In the genomic region with DNA sequence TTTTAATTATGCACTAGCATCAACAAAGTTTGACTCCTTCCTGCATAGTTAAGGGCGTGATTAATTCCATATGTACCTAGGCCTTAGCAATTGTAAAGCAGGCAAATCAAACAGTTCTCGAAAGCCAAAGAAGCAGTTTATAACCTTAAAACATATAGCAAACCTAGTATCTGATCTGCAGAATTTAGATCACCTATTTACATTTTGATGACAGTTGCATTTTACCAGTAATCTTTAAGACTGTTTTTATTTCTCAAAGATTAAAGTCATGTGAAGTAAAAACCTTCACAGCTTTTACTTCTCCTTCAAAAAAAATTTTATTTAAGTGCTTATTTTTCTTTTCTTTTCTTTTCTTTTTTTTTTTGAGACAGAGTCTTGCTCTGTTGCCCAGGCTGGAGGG, we compare ENCODE assay signal across 28 cellular contexts.
"Had no signal": no experiment of that assay in that cellular context is flagged by ENCODE, and none has a peak within 500 bp of the region (broad histone marks: within the 10 kb centered on the region; RNA-seq: fewer than 3 reads in every experiment).

No MANE protein-coding gene starts in this region.

- DNase-seq: colonic mucosa; cortex of kidney; dermis blood vessel endothelial cell; dorsolateral prefrontal cortex; effector CD4-positive, alpha-beta T cell; effector CD8-positive, alpha-beta T cell; effector memory CD4-positive, alpha-beta T cell; effector memory CD8-positive, alpha-beta T cell; endodermal cell; erythroblast; esophagus squamous epithelium; foreskin fibroblast; foreskin keratinocyte; foreskin melanocyte; gastrocnemius medialis; glutamatergic neuron; head of caudate nucleus; heart left ventricle; heart right ventricle had no signal

- FAIRE-seq: endometrium, endothelial cell of umbilical vein, frontal cortex had no signal

- H3K4me3 ChIP-seq: colonic mucosa, coronary artery, esophagus muscularis mucosa, esophagus squamous epithelium, gastrocnemius medialis, gastroesophageal sphincter, heart left ventricle, heart right ventricle, hepatocyte had no signal

- ATAC-seq: effector memory CD8-positive, alpha-beta T cell; esophagus mucosa; foreskin keratinocyte; gastrocnemius medialis; gastroesophageal sphincter; heart left ventricle; heart right ventricle had no signal

- H3K27ac ChIP-seq: colonic mucosa, coronary artery, dorsolateral prefrontal cortex, epithelial cell of prostate, esophagus muscularis mucosa, esophagus squamous epithelium, foreskin keratinocyte, gastrocnemius medialis, gastroesophageal sphincter, heart left ventricle, heart right ventricle, hepatocyte had no signal

- H2AFZ ChIP-seq: hepatocyte had no signal

- H3K4me1 ChIP-seq: colonic mucosa, esophagus muscularis mucosa, esophagus squamous epithelium, foreskin keratinocyte, gastrocnemius medialis, gastroesophageal sphincter, heart left ventricle, heart right ventricle had no signal

- H3K36me3 ChIP-seq: colonic mucosa, esophagus muscularis mucosa, esophagus squamous epithelium had no signal

- H3K79me2 ChIP-seq: hepatocyte had no signal

- H3K9me3 ChIP-seq: colonic mucosa had no signal

- H3K4me2 ChIP-seq: hepatocyte had no signal

- H3K27me3 ChIP-seq: colonic mucosa, dorsolateral prefrontal cortex, esophagus muscularis mucosa, esophagus squamous epithelium, foreskin keratinocyte, gastrocnemius medialis, gastroesophageal sphincter, heart left ventricle, heart right ventricle, hepatocyte had no signal
